27 cellular contexts compared by ENCODE assay signal in the genomic region with DNA sequence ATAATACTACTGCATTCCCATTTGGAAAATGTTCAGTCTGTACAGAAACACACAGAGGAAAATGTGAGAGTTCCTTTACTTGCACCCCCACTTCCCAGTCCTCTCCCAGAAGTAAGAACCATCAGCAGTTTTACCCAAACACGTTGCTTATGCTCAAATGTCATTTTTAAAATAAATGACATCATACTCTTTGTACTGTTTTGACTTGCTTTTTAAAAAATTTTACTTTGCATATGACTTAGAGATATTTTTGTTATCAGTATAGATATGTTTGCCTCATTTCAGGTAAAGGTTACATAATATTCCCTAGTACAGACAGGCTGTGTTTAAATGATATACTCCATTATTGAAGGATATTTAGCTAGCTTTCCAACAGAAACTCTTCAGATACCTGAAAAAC. TPM values are rescaled to one million over a fixed set of nuclear protein-coding genes. Genes with fewer than 3 reads are reported as not detected.
"Had no signal": no experiment of that assay in that cellular context is flagged by ENCODE, and none has a peak within 500 bp of the region (broad histone marks: within the 10 kb centered on the region; RNA-seq: fewer than 3 reads in every experiment).

No MANE protein-coding gene starts in this region.

- H3K4me3 Mint-ChIP-seq: activated B cell treated with CpG ODN at 0.5 μM for 24 hours; activated CD8-positive, alpha-beta T cell treated with anti-CD3 and anti-CD28 coated beads for 36 hours; activated naive CD8-positive, alpha-beta T cell; effector memory CD8-positive, alpha-beta T cell had no signal

- H3K27ac Mint-ChIP-seq: activated B cell treated with CpG ODN at 0.5 μM for 24 hours; activated CD8-positive, alpha-beta T cell treated with anti-CD3 and anti-CD28 coated beads for 36 hours; activated naive CD8-positive, alpha-beta T cell had no signal

- H3K9me3 Mint-ChIP-seq: activated B cell treated with CpG ODN at 0.5 μM for 24 hours; activated CD8-positive, alpha-beta T cell treated with anti-CD3 and anti-CD28 coated beads for 36 hours; effector memory CD8-positive, alpha-beta T cell had no signal

- ATAC-seq: activated CD8-positive, alpha-beta T cell treated with anti-CD3 and anti-CD28 coated beads for 36 hours; body of pancreas; effector memory CD8-positive, alpha-beta T cell; gastroesophageal sphincter; heart right ventricle had no signal

- DNase-seq: activated B cell treated with CpG ODN at 0.5 μM for 24 hours; activated CD4-positive, alpha-beta T cell treated with anti-CD3 and anti-CD28 coated beads for 48 hours; activated CD4-positive, alpha-beta T cell treated with anti-CD3 and anti-CD28 coated beads, Interleukin-2, amount 50 U/mL, for 1 hour; activated CD4-positive, alpha-beta T cell treated with anti-CD3 and anti-CD28 coated beads, Interleukin-2, amount 50 U/mL, for 48 hours; activated CD8-positive, alpha-beta memory T cell treated with anti-CD3 and anti-CD28 coated beads for 24 hours; activated CD8-positive, alpha-beta T cell treated with anti-CD3 and anti-CD28 coated beads for 36 hours; activated effector memory CD4-positive, alpha-beta T cell treated with Interleukin-2 at 50 U/mL for 16 hours; activated gamma-delta T cell treated with Interleukin-2 at 50 U/mL for 16 hours; activated naive CD4-positive, alpha-beta T cell treated with anti-CD3 and anti-CD28 coated beads, Interleukin-2, amount 50 U/mL, for 16 hours; activated naive CD4-positive, alpha-beta T cell treated with Interleukin-2 at 50 U/mL for 16 hours; activated T-cell treated with anti-CD3 and anti-CD28 coated beads, Interleukin-2, amount 50 U/mL, for 48 hours; amygdala; aorta; body of pancreas; caudate nucleus; cortex of kidney; dermis blood vessel endothelial cell; effector CD4-positive, alpha-beta T cell; effector memory CD8-positive, alpha-beta T cell; esophagus squamous epithelium; foreskin melanocyte; heart right ventricle; T-helper 9 cell; WERI-Rb-1 had no signal

- H3K36me3 Mint-ChIP-seq: activated naive CD8-positive, alpha-beta T cell had no signal

- H3K27me3 Mint-ChIP-seq: activated B cell treated with CpG ODN at 0.5 μM for 24 hours; activated CD8-positive, alpha-beta T cell treated with anti-CD3 and anti-CD28 coated beads for 36 hours; activated naive CD8-positive, alpha-beta T cell; effector memory CD8-positive, alpha-beta T cell had no signal

RNA-seq across cellular contexts. Expression of gene PTPRN2, which starts 13.5 kb away (rescaled TPM):
- total RNA-seq: fibroblast of villous mesenchyme had no signal
